In the genomic region with DNA sequence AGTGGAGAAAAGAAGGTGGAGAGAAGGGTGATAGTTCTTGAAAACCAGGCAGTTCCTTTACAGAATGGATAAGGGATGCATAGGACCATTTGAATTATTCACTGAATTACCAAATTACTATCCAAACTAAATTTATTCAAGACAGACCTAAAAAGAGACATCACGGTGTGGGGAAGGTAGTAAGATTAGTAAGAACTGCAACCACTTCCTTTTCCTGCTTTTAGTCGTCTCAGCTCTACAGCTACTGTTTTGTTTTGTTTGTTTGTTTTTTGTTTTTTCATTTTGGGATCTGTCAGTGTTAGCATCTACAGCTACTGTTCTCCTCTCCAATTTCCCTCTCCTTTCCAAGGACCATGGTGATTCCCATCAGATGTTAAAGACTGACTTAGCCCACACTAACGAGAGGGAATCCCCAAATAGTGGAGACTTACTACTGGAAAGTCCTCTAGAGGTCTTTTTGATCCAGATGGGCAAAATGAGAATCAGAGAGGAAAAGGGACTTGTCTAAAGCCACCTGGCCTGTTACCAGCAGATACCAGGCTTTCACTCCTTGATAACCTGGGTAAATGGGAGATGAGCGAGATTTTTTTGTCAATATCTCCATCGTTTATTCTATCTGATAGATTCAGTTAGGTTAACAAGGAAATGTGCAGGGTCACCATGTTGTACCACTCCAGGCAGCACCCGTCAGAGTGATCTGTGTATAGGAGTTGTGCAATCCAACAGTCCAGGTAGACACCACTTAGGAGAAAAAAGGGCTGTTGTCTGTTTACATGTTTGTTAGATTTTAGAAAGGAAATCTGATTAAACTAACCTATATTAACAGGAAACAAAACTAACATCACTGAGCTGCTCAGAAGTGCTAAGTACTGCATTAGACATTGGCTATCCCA, we compare ENCODE assay signal across 11 cellular contexts. TPM values are rescaled to one million over a fixed set of nuclear protein-coding genes. Genes with fewer than 3 reads are reported as not detected.
A peak's percentile ranks its signal among the peaks of the same experiment; 100 is the strongest.
DNase-seq lines count a peak whose midpoint lies in the region; ATAC-seq and TF ChIP-seq lines count a peak whose summit lies in the region.
"Had no signal": no experiment of that assay in that cellular context is flagged by ENCODE, and none has a peak within 500 bp of the region (broad histone marks: within the 10 kb centered on the region; RNA-seq: fewer than 3 reads in every experiment).

No MANE protein-coding gene starts in this region.

- H3K4me2 ChIP-seq in hepatocyte, result no peak overlapping the region

- H3K36me3 ChIP-seq in GM06990 (ENCODE audit: control insufficient read depth, insufficient read depth, low read length) (peaks cover 17% of the 10 kb centered on the region), hepatocyte (replicated peaks; ENCODE audit: insufficient read depth, low read depth) (no peaks in the 10 kb centered on the region)

- H3K9me3 ChIP-seq in hepatocyte (ENCODE audit: low read depth), result no peaks in the 10 kb centered on the region

- no peaks in the 10 kb centered on the region for H3K27me3 ChIP-seq in GM06990 (replicated peaks; ENCODE audit: control insufficient read depth, insufficient read depth, low read length)
- no peaks in the 10 kb centered on the region for H3K27me3 ChIP-seq in hepatocyte

- H3K4me3 ChIP-seq in GM06990 (replicated peaks; ENCODE audit: low read depth, low read length) (no peak overlapping the region), hepatocyte (no peak overlapping the region)

- DNase-seq in GM06990 (ENCODE audit: extremely low read depth, insufficient read length), result peak; percentile 35
- DNase-seq in hepatocyte (ENCODE audit: low spot score), result no peak
- DNase-seq in superior temporal gyrus (ENCODE audit: extremely low spot score), result no peak
- DNase-seq in NCI-H226, result no peak
- DNase-seq: DMS53, hypothalamus, NCI-H524 treated with DMSO at 0.1 percent for 48 hours had no signal

- H3K27ac ChIP-seq in hepatocyte, result no peak overlapping the region

- no peaks in the 10 kb centered on the region for H3K27me3 Mint-ChIP-seq in activated naive CD8-positive, alpha-beta T cell

- no peaks in the 10 kb centered on the region for H3K9me2 ChIP-seq in hepatocyte (replicated peaks; ENCODE audit: insufficient read depth)

- H4K20me1 ChIP-seq in hepatocyte (ENCODE audit: insufficient read depth, poor library complexity, severe bottlenecking), result no peaks in the 10 kb centered on the region

- H3K9me3 Mint-ChIP-seq in activated naive CD8-positive, alpha-beta T cell (ENCODE audit: low read depth), result no peaks in the 10 kb centered on the region

- 88% methylated on average over 6 of the region's 6 CpGs for WGBS in hepatocyte (ENCODE audit: low lambda C conversion rate, missing lambda C conversion rate)

- H2AFZ ChIP-seq in hepatocyte, result no peak overlapping the region

- ATAC-seq in GM19328 (IDR thresholded peaks at IDR 0.05; ENCODE audit: unreplicated experiment), result peak; percentile 62
- peak; percentile 55 for ATAC-seq in HG03060 (IDR thresholded peaks at IDR 0.05; ENCODE audit: low read depth, unreplicated experiment)
- ATAC-seq in GM19324 (IDR thresholded peaks at IDR 0.05; ENCODE audit: low FRiP score, unreplicated experiment), result no peak

- TF ChIP-seq CTCF in GM06990 (IDR thresholded peaks at IDR 0.05; ENCODE audit: insufficient read depth, low read length, poor library complexity, severe bottlenecking), result no peak
- TF ChIP-seq CTCF in hepatocyte (IDR thresholded peaks at IDR 0.05; ENCODE audit: poor library complexity), result no peak

- H3K36me3 Mint-ChIP-seq in activated naive CD8-positive, alpha-beta T cell, result peaks cover 27% of the 10 kb centered on the region

- H3K4me1 Mint-ChIP-seq in activated naive CD8-positive, alpha-beta T cell (ENCODE audit: low read depth), result peaks cover 88% of the 10 kb centered on the region

- peak overlapping the region; percentile 75 for H3K4me3 Mint-ChIP-seq in activated naive CD8-positive, alpha-beta T cell

- H3K27ac Mint-ChIP-seq in activated naive CD8-positive, alpha-beta T cell, result peak overlapping the region; percentile 86

- H3K4me1 ChIP-seq in hepatocyte (ENCODE audit: insufficient read depth), result no peaks in the 10 kb centered on the region

- no peaks in the 10 kb centered on the region for H3K79me2 ChIP-seq in hepatocyte

RNA-seq across cellular contexts. Expression of a gene that starts 6.0 kb away (rescaled TPM):
- total RNA-seq in hepatocyte, result 1.3 TPM in 2 replicates
- 1.1 TPM in 1 of 2 replicates, not detected in the other for polyA plus RNA-seq in hepatocyte
